In the genomic region with DNA sequence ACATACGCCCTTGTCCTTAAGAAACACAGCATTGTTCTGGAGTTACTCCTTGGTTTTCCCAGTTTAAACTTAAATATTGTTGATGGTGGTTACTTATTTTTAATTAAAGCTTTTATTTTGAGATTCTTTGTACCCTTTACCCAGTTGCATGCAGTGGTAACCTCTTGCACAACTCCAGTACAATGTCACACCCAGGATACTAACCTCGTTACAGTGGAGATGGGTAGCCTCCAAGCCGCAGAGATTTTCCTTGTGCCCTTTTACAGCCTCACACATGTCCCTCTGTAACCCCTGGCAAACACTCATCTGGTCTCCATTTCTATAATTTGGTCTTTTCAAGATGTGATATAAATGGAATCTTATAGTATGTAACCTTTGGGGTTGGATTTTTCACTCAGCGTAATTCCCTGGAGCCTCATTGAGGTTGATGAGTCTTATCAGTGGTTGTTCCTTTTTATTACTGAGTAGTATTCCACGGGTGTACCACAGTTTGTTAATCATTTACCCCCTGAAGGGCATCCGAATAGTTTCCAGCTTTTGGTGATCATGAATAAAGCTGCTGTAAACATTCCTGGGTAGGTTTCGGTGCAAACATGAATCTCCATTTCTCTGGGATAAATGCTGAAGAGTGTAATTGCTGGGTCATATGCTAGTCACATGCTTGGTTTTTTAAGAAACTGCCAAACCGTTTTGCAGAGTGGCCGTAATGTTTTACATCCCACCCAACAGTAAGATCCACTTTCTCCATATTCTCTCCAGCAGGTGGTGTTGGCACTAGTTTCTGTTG, we compare ENCODE assay signal across 2 cellular contexts.
A peak's percentile ranks its signal among the peaks of the same experiment; 100 is the strongest.
TF ChIP-seq lines count a peak whose summit lies in the region.

No MANE protein-coding gene starts in this region.

TF ChIP-seq in IMR-90, 13 proteins besides CTCF, POLR2A, EP300 and RAD21:
- TF ChIP-seq CEBPB (IDR thresholded peaks at IDR 0.05; ENCODE audit: low read depth, low read length) (no peak), RFX5 (IDR thresholded peaks at IDR 0.05; ENCODE audit: low read depth, low read length) (no peak), USF2 (IDR thresholded peaks at IDR 0.05; ENCODE audit: low read depth, low read length) (no peak), RCOR1 (IDR thresholded peaks at IDR 0.05; ENCODE audit: insufficient replicate concordance, low read length) (no peak), CHD1 (IDR thresholded peaks at IDR 0.05; ENCODE audit: low read depth, low read length) (no peak), MAFK (IDR thresholded peaks at IDR 0.05; ENCODE audit: low read depth, low read length) (no peak), MXI1 (IDR thresholded peaks at IDR 0.05; ENCODE audit: borderline replicate concordance, low read depth, low read length) (no peak), MAZ (IDR thresholded peaks at IDR 0.05; ENCODE audit: borderline replicate concordance, low read depth, low read length) (no peak), BHLHE40 (IDR thresholded peaks at IDR 0.05; ENCODE audit: low read depth, low read length) (no peak), FOS (IDR thresholded peaks at IDR 0.05; ENCODE audit: low read depth, low read length) (no peak), NFE2L2 (IDR thresholded peaks at IDR 0.05; ENCODE audit: low read depth, low read length) (no peak), SMC3 (IDR thresholded peaks at IDR 0.05; ENCODE audit: low read depth, low read length) (no peak)
- TF ChIP-seq, protein P1, sequence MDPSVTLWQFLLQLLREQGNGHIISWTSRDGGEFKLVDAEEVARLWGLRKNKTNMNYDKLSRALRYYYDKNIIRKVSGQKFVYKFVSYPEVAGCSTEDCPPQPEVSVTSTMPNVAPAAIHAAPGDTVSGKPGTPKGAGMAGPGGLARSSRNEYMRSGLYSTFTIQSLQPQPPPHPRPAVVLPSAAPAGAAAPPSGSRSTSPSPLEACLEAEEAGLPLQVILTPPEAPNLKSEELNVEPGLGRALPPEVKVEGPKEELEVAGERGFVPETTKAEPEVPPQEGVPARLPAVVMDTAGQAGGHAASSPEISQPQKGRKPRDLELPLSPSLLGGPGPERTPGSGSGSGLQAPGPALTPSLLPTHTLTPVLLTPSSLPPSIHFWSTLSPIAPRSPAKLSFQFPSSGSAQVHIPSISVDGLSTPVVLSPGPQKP (IDR thresholded peaks at IDR 0.05; ENCODE audit: borderline replicate concordance, low read depth, low read length), result no peak

TF ChIP-seq in K562, 482 proteins besides CTCF, POLR2A, EP300 and RAD21:
- TF ChIP-seq CEBPB (tag; IDR thresholded peaks at IDR 0.05) (peak; percentile 58), ZNF75A (CRISPR knock-in tag; IDR thresholded peaks at IDR 0.05) (no peak), USF1 (CRISPR knock-in tag; IDR thresholded peaks at IDR 0.05) (no peak)
